ENCODE assay signal across 7 cellular contexts in the genomic region with DNA sequence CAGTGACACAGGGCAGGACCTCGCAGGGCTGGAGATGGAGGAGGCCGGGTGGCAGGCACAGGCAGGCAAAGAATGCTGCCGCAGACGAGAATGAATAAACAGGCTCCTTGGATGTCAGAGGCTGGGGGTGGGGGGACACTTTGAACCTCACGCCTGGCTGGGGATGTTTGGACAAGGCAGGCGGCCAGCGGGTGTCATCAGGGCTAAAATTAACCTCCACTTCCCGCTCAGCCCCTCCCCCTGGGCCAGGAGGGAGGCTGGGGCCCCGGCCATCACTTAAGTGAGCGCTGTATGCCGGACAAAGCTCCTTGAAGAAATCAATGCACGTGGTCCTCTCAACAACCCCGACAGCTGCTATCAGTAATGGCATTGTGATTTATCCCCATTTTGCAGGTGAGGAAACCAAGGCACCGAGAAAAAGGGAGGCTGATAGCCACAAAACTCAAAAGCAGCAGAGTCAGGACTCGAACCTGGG. TPM values are rescaled to one million over a fixed set of nuclear protein-coding genes. Genes with fewer than 3 reads are reported as not detected.
DNase-seq lines count a peak whose midpoint lies in the region; ATAC-seq and TF ChIP-seq lines count a peak whose summit lies in the region.
"Had no signal": no experiment of that assay in that cellular context is flagged by ENCODE, and none has a peak within 500 bp of the region (broad histone marks: within the 10 kb centered on the region; RNA-seq: fewer than 3 reads in every experiment).

No MANE protein-coding gene starts in this region.

- H3K27me3 ChIP-seq in MG63 = no peaks in the 10 kb centered on the region

- H3K9me3 ChIP-seq in MG63 = no peaks in the 10 kb centered on the region

- H3K36me3 ChIP-seq in MG63 = no peaks in the 10 kb centered on the region

- no peak overlapping the region for H3K4me3 ChIP-seq in MG63
- no peak overlapping the region for H3K4me3 ChIP-seq in retinal pigment epithelial cell (ENCODE audit: low read length)

- no peak for ATAC-seq in HG02588 (IDR thresholded peaks at IDR 0.05; ENCODE audit: unreplicated experiment)
- ATAC-seq: activated T-cell treated with anti-CD3 and anti-CD28 coated beads, Interleukin-2, amount 50 U/mL, for 4 hours had no signal

- TF ChIP-seq CTCF in retinal pigment epithelial cell (conservative IDR thresholded peaks at IDR 0.05; ENCODE audit: low read depth, low read length) = no peak

- DNase-seq in MG63 (peak; percentile 65), fibroblast of peridontal ligament (ENCODE audit: extremely low read depth) (peak; percentile 58), retinal pigment epithelial cell (ENCODE audit: low read depth) (peak; percentile 21), superior temporal gyrus (ENCODE audit: extremely low spot score) (no peak), NCI-H2107 (lab: John Stamatoyannopoulos, UW) (no peak)
- DNase-seq: activated T-cell treated with anti-CD3 and anti-CD28 coated beads, Interleukin-2, amount 50 U/mL, for 4 hours had no signal

RNA-seq across cellular contexts. Expression of gene FUT5, which starts 10.3 kb away (rescaled TPM):
- total RNA-seq in MG63 (2014; rRNA removed; shearing (Covaris generic); ENCODE audit: low replicate concordance) = not detected in 2 replicates
- total RNA-seq: activated T-cell treated with anti-CD3 and anti-CD28 coated beads, Interleukin-2, amount 50 U/mL, for 4 hours had no signal

RNA-seq across cellular contexts. Expression of gene NDUFA11, which starts 22.9 kb away (rescaled TPM):
- total RNA-seq in MG63 (2014; rRNA removed; shearing (Covaris generic); ENCODE audit: low replicate concordance) = 105 and 257 TPM in 2 replicates

RNA-seq across cellular contexts. Expression of gene VMAC, which starts 24.0 kb away (rescaled TPM):
- 1.8 and 4.5 TPM in 2 replicates for total RNA-seq in MG63 (2014; rRNA removed; shearing (Covaris generic); ENCODE audit: low replicate concordance)

RNA-seq across cellular contexts. Expression of gene FUT3, which starts 29.4 kb away (rescaled TPM):
- total RNA-seq in MG63 (2014; rRNA removed; shearing (Covaris generic); ENCODE audit: low replicate concordance) = not detected in 2 replicates

RNA-seq across cellular contexts. Expression of gene CAPS, which starts 33.4 kb away (rescaled TPM):
- 0.30 and 0.36 TPM in 2 replicates for total RNA-seq in MG63 (2014; rRNA removed; shearing (Covaris generic); ENCODE audit: low replicate concordance)

Comparison
In these comparisons a context has a peak if more than half of its experiments do, and no peak if none do; other contexts are left out.
1. DNase-seq: peak in MG63 (single experiment), fibroblast of peridontal ligament (single experiment) and retinal pigment epithelial cell (single experiment); none in superior temporal gyrus (single experiment) and NCI-H2107 (single experiment).